29 cellular contexts compared by ENCODE assay signal in the genomic region with DNA sequence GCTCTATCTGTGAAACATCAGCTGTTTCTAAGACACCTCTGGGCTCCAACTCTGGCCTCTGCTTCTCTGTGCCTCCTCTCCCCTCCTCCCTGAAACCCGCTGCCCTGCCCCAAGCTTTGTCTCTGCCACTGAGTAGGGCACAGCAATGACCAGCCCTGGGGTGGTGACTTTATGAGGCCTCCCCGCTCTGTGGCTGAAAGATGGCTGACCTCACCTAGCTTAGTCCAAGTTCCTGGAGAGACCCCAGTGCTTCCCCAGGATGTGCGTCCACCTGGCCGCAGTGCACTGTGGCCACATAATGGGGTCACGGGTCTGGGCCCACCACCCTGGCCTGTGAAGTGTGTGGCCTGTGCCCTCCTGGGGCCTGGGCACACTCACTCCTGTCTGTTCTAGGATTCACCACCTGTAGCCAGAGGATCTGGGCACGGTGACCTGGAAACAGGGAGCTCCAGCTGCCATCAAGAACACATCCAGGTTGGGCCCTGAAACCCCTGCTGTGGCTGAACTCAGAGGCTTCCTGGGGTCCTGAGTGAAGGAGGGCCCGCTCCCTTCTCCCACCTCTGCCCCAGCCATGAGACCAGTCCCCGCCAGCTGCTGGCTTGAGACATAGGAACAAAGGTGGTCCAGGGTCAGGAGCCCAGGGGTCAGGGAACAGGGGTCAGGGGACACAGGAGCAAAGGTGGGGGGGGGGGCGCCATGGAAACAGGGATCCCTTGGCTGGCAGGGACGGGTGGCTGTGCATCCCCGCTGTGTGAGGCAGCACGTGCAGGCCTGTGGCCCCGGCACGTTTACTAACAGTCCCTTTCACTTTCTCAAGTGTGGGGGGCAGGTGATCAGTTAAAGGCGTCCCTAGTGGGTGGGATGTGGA. TPM values are rescaled to one million over a fixed set of nuclear protein-coding genes. Genes with fewer than 3 reads are reported as not detected.
"Had no signal": no experiment of that assay in that cellular context is flagged by ENCODE, and none has a peak within 500 bp of the region (broad histone marks: within the 10 kb centered on the region; RNA-seq: fewer than 3 reads in every experiment).

No MANE protein-coding gene starts in this region.

- H3K27me3 ChIP-seq: colonic mucosa, gastrocnemius medialis, right atrium auricular region, uterus had no signal

- DNase-seq: activated B cell treated with CpG ODN at 0.5 μM for 24 hours; activated CD4-positive, alpha-beta T cell treated with anti-CD3 and anti-CD28 coated beads, Interleukin-2, amount 50 U/mL, for 1 hour; activated CD8-positive, alpha-beta T cell treated with anti-CD3 and anti-CD28 coated beads for 36 hours; activated naive CD8-positive, alpha-beta T cell treated with anti-CD3 and anti-CD28 coated beads, Interleukin-2, amount 50 U/mL, for 24 hours; activated T-cell treated with anti-CD3 and anti-CD28 coated beads, Interleukin-2, amount 50 U/mL, for 48 hours; amygdala; colonic mucosa; effector memory CD4-positive, alpha-beta T cell; gastrocnemius medialis; hippocampal formation; immature natural killer cell; lower lobe of right lung; mesenchymal stem cell; nucleus accumbens; stimulated activated CD4-positive, alpha-beta T cell treated with anti-CD3 and anti-CD28 coated beads, Interleukin-2, amount 100 ng/mL, for 48 hours; T-helper 2 cell; trophoblast cell; uterus had no signal

- H3K4me3 ChIP-seq: colonic mucosa, gastrocnemius medialis, lower lobe of right lung, right atrium auricular region, thoracic aorta, uterus had no signal

- ATAC-seq: activated CD8-positive, alpha-beta T cell treated with anti-CD3 and anti-CD28 coated beads for 36 hours; activated naive CD8-positive, alpha-beta T cell treated with anti-CD3 and anti-CD28 coated beads, Interleukin-2, amount 50 U/mL, for 24 hours; gastrocnemius medialis; lower lobe of right lung had no signal

- H3K9me3 ChIP-seq: colonic mucosa, gastrocnemius medialis, lower lobe of right lung, right atrium auricular region, thoracic aorta, uterus had no signal

- H3K27ac ChIP-seq: colonic mucosa, gastrocnemius medialis, lower lobe of right lung, parathyroid adenoma, right atrium auricular region, thoracic aorta, uterus had no signal

- H3K36me3 ChIP-seq: colonic mucosa, gastrocnemius medialis, lower lobe of right lung, right atrium auricular region, thoracic aorta, uterus had no signal

- H3K4me1 ChIP-seq: colonic mucosa, gastrocnemius medialis, lower lobe of right lung, parathyroid adenoma, right atrium auricular region, uterus had no signal

- FAIRE-seq: bronchial epithelial cell had no signal

- H3K9ac ChIP-seq: parathyroid adenoma had no signal

RNA-seq across cellular contexts. Expression of a gene that starts 29.3 kb away (rescaled TPM):
- total RNA-seq: activated B cell treated with CpG ODN at 0.5 μM for 24 hours; activated CD8-positive, alpha-beta T cell treated with anti-CD3 and anti-CD28 coated beads for 36 hours; activated T-helper 2 cell treated with anti-CD3 and anti-CD28 coated beads, Interferon-gamma antibody, Interleukin-2, Interleukin-4, amounts not matched to agents 10 μg/mL and 5 μg/mL and 100 μg/mL, durations not matched to agents 14 hours and 24 hours and 36 hours; bronchial epithelial cell; colonic mucosa; dermis microvascular lymphatic vessel endothelial cell; epithelial cell of proximal tubule; gastrocnemius medialis; kidney epithelial cell; lower lobe of right lung; mononuclear cell; pulmonary artery endothelial cell; right atrium auricular region; subcutaneous adipose tissue; thoracic aorta; uterus had no signal
- polyA plus RNA-seq: immature natural killer cell had no signal
